ENCODE assay signal across 19 cellular contexts in the genomic region with DNA sequence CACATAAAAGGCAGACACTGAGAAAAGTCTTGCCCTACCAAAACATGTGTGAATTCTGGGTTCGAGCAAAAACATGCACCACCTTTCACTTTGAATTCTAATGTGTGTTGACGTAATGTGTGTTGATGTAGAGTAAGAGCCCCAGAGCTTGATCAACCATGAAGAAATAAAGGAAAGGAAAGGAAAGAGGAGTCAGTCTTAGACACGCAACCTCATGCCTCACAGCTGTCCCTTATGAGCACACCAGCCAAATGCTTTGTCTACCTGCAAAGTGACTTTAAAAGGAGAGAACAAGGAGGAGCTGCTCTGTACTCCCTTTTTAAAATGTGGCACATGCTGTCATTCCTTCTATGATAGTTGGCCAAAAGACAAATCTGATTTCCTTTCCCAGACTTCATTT.
DNase-seq lines count a peak whose midpoint lies in the region; ATAC-seq and FAIRE-seq lines count a peak whose summit lies in the region.
"Had no signal": no experiment of that assay in that cellular context is flagged by ENCODE, and none has a peak within 500 bp of the region (broad histone marks: within the 10 kb centered on the region; RNA-seq: fewer than 3 reads in every experiment).

No MANE protein-coding gene starts in this region.

- H3K4me2 ChIP-seq in BLaER1, result peak overlapping the region; percentile 90
- H3K4me2 ChIP-seq: neural progenitor cell had no signal

- peaks cover 81% of the 10 kb centered on the region for H4K20me1 ChIP-seq in BLaER1

- H3K9ac ChIP-seq in BLaER1, result no peak overlapping the region
- H3K9ac ChIP-seq: neural progenitor cell had no signal

- no peaks in the 10 kb centered on the region for H3K27me3 Mint-ChIP-seq in effector memory CD8-positive, alpha-beta T cell
- H3K27me3 Mint-ChIP-seq: T-cell had no signal

- peaks cover 58% of the 10 kb centered on the region for H3K4me1 ChIP-seq in BLaER1
- H3K4me1 ChIP-seq: neural progenitor cell had no signal

- peaks cover 28% of the 10 kb centered on the region for H3K36me3 ChIP-seq in BLaER1
- H3K36me3 ChIP-seq: neural progenitor cell had no signal

- H3K4me3 Mint-ChIP-seq in effector memory CD8-positive, alpha-beta T cell, result no peak overlapping the region
- H3K4me3 Mint-ChIP-seq: CD8-positive, alpha-beta T cell; neural progenitor cell; T-cell had no signal

- FAIRE-seq in GM18507 (lab: Jason Lieb, UNC), result peak; percentile 92
- FAIRE-seq: K562 had no signal

- no peaks in the 10 kb centered on the region for H3K27me3 ChIP-seq in BLaER1
- H3K27me3 ChIP-seq: ascending aorta, neural progenitor cell had no signal

- ATAC-seq in GM21390 (IDR thresholded peaks at IDR 0.05; ENCODE audit: unreplicated experiment), result peak; percentile 23
- ATAC-seq in HG03565 (IDR thresholded peaks at IDR 0.05; ENCODE audit: unreplicated experiment), result peak; percentile 17
- ATAC-seq in effector memory CD8-positive, alpha-beta T cell (replicated peaks), result no peak
- ATAC-seq in HG03097 (IDR thresholded peaks at IDR 0.05; ENCODE audit: low FRiP score, unreplicated experiment), result no peak
- ATAC-seq: CD8-positive, alpha-beta T cell; K562; T-cell had no signal

- no peak for DNase-seq in GM18507 (ENCODE audit: extremely low spot score, insufficient read length, low read depth)
- DNase-seq in effector memory CD8-positive, alpha-beta T cell, result no peak
- no peak for DNase-seq in SHP77 treated with DMSO at 0.1 percent for 48 hours (lab: John Stamatoyannopoulos, UW)
- DNase-seq in NCI-H510A treated with DMSO at 0.1 percent for 48 hours (lab: John Stamatoyannopoulos, UW), result no peak
- DNase-seq: ACHN; CD8-positive, alpha-beta T cell; DND-41; kidney glomerular epithelial cell; NCI-H1092; NCI-H2107; stimulated activated naive CD4-positive, alpha-beta T cell treated with Interleukin-2 at 50 U/mL for 16 hours; T-cell had no signal

- H3K4me3 ChIP-seq in BLaER1, result no peak overlapping the region
- H3K4me3 ChIP-seq: ascending aorta, K562, neural progenitor cell had no signal

- no peak overlapping the region for H3K27ac Mint-ChIP-seq in effector memory CD8-positive, alpha-beta T cell
- H3K27ac Mint-ChIP-seq: CD8-positive, alpha-beta T cell; neural progenitor cell; T-cell had no signal

- H3K27ac ChIP-seq in BLaER1, result no peak overlapping the region
- H3K27ac ChIP-seq: ascending aorta, neural progenitor cell had no signal

- no peaks in the 10 kb centered on the region for H3K9me3 Mint-ChIP-seq in effector memory CD8-positive, alpha-beta T cell
- H3K9me3 Mint-ChIP-seq: CD8-positive, alpha-beta T cell; neural progenitor cell; T-cell had no signal

- H3K9me3 ChIP-seq in BLaER1, result no peaks in the 10 kb centered on the region
- H3K9me3 ChIP-seq: ascending aorta had no signal

- H3K36me3 Mint-ChIP-seq in effector memory CD8-positive, alpha-beta T cell (ENCODE audit: insufficient read depth), result peaks cover 20% of the 10 kb centered on the region
- H3K36me3 Mint-ChIP-seq: neural progenitor cell had no signal

- H3K4me1 Mint-ChIP-seq in effector memory CD8-positive, alpha-beta T cell (ENCODE audit: low read depth in 2 of 2), result peaks cover 3 to 28% of the 10 kb centered on the region in 2 donors
- H3K4me1 Mint-ChIP-seq: neural progenitor cell had no signal

Comparison
In these comparisons a context has a peak if more than half of its experiments do, and no peak if none do; other contexts are left out.
1. ATAC-seq: peak in GM21390 (single experiment) and HG03565 (single experiment); none in effector memory CD8-positive, alpha-beta T cell (single experiment) and HG03097 (single experiment).